ENCODE assay signal across 13 cellular contexts in the genomic region with DNA sequence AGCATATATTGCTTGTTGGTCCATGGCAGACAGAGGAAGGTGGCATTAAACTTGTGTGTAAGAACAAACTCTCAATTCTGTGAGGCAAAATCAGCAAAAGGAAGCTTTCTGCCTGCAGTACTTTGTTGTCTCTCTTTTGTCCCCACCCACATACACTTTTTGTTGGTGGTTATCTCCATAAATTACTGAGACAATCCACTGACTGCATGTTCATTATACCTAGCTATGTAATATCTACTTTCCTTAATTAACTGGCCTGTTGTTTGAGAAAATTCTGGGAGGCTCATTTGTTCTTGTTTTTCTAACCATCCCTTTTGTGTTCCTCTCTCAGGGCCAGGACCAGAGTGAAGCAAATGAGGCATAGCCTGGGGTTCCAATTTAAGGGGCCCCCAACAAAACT. TPM values are rescaled to one million over a fixed set of nuclear protein-coding genes. Genes with fewer than 3 reads are reported as not detected.
"Had no signal": no experiment of that assay in that cellular context is flagged by ENCODE, and none has a peak within 500 bp of the region (broad histone marks: within the 10 kb centered on the region; RNA-seq: fewer than 3 reads in every experiment).

Gene KLRB1 (minus strand): TSS at position 101 of the 400 bp plus-strand sequence. CDS start 77 bp downstream, at position 24.

- H3K27me3 Mint-ChIP-seq: stimulated activated naive B cell treated with anti-CD40 and anti-IgM and Interleukin-4, amounts not matched to agents 10 μg/mL and 1 μg/mL and 100 μg/mL, for 72 hours had no signal

- H3K27ac ChIP-seq: adrenal gland, left ventricle myocardium inferior, right atrium auricular region had no signal

- H3K4me1 Mint-ChIP-seq: stimulated activated naive B cell treated with anti-CD40 and anti-IgM and Interleukin-4, amounts not matched to agents 10 μg/mL and 1 μg/mL and 100 μg/mL, for 72 hours had no signal

- H3K4me3 ChIP-seq: adrenal gland, left ventricle myocardium inferior, right atrium auricular region, smooth muscle cell had no signal

- H3K4me1 ChIP-seq: adrenal gland, left ventricle myocardium inferior, right atrium auricular region had no signal

- H3K27me3 ChIP-seq: adrenal gland, right atrium auricular region had no signal

- H3K4me3 Mint-ChIP-seq: stimulated activated naive B cell treated with anti-CD40 and anti-IgM and Interleukin-4, amounts not matched to agents 10 μg/mL and 1 μg/mL and 100 μg/mL, for 72 hours had no signal

- H3K36me3 Mint-ChIP-seq: stimulated activated naive B cell treated with anti-CD40 and anti-IgM and Interleukin-4, amounts not matched to agents 10 μg/mL and 1 μg/mL and 100 μg/mL, for 72 hours had no signal

- H3K9me3 ChIP-seq: adrenal gland, right atrium auricular region had no signal

- ATAC-seq: stimulated activated naive B cell treated with anti-CD40 and anti-IgM and Interleukin-4, amounts not matched to agents 10 μg/mL and 1 μg/mL and 100 μg/mL, for 72 hours had no signal

- H3K36me3 ChIP-seq: adrenal gland, left ventricle myocardium inferior, right atrium auricular region had no signal

- DNase-seq: activated CD4-positive, alpha-beta T cell treated with anti-CD3 and anti-CD28 coated beads, Interleukin-2, amount 50 U/mL, for 48 hours; activated CD4-positive, CD25-positive, alpha-beta regulatory T cell; activated gamma-delta T cell treated with Interleukin-2 at 50 U/mL for 16 hours; adrenal gland; central memory CD4-positive, alpha-beta T cell; kidney; left ventricle myocardium inferior; posterior cingulate gyrus; stimulated activated naive B cell treated with anti-CD40 and anti-IgM and Interleukin-4, amounts not matched to agents 10 μg/mL and 1 μg/mL and 100 μg/mL, for 72 hours; trophoblast cell had no signal

- H3K27ac Mint-ChIP-seq: stimulated activated naive B cell treated with anti-CD40 and anti-IgM and Interleukin-4, amounts not matched to agents 10 μg/mL and 1 μg/mL and 100 μg/mL, for 72 hours had no signal

RNA-seq across cellular contexts. Expression of gene KLRB1, which starts in this region (rescaled TPM):
- total RNA-seq: epithelial cell of proximal tubule, smooth muscle cell had no signal
- polyA plus RNA-seq: smooth muscle cell had no signal
